In the genomic region with DNA sequence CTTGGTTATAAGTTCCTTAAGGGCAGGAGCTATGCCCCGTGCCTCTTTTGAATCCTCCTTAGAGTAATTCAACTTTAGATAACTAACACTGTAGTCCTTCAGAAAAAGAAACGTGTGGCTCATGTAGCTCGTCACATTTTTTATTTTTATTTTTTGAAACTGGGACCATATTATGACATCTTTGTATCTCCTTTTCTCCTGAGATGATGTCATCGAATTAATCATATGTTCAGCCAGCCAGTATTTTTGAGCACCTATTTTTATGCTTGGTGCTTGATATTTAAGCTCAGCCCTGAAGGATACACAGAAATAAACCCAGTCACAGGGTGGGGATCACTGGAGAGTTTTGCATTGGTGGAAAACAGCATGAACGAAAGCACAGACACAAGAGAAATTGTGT, we compare ENCODE assay signal across 26 cellular contexts. TPM values are rescaled to one million over a fixed set of nuclear protein-coding genes. Genes with fewer than 3 reads are reported as not detected.
DNase-seq lines count a peak whose midpoint lies in the region; ATAC-seq, FAIRE-seq and TF ChIP-seq lines count a peak whose summit lies in the region.
"Had no signal": no experiment of that assay in that cellular context is flagged by ENCODE, and none has a peak within 500 bp of the region (broad histone marks: within the 10 kb centered on the region; RNA-seq: fewer than 3 reads in every experiment).

No MANE protein-coding gene starts in this region.

- TF ChIP-seq CTCF in HEK293 (tag by site-specific recombination; IDR thresholded peaks at IDR 0.05) (no peak), K562 (IDR thresholded peaks at IDR 0.05 in 2 of 3, conservative IDR thresholded peaks at IDR 0.05 in 1 of 3; ENCODE audit: insufficient read depth in 2 of 3, low read depth in 1 of 3, low read length in 3 of 3) (no peak), esophagus muscularis mucosa (IDR thresholded peaks at IDR 0.05) (no peak)

- no peak overlapping the region for H3K4me2 ChIP-seq in K562 (ENCODE audit: insufficient read depth, low read length)
- H3K4me2 ChIP-seq: BLaER1 had no signal

- POLR2A ChIA-PET in HEK293 (lab: Yijun Ruan, JAX) (no interaction called here), K562 (lab: Yijun Ruan, JAX) (no interaction called here)

- H3K9me1 ChIP-seq in K562 (ENCODE audit: control insufficient read depth, insufficient read depth, low read length), result no peaks in the 10 kb centered on the region

- H4K20me1 ChIP-seq in K562 (replicated peaks; ENCODE audit: control insufficient read depth, insufficient read depth, low read length), result no peaks in the 10 kb centered on the region
- H4K20me1 ChIP-seq: BLaER1 had no signal

- H3K4me3 ChIP-seq in HEK293 (ENCODE audit: low read depth, low read length), result no peak overlapping the region
- no peak overlapping the region for H3K4me3 ChIP-seq in K562
- no peak overlapping the region for H3K4me3 ChIP-seq in esophagus muscularis mucosa
- H3K4me3 ChIP-seq: BLaER1, GM12878 had no signal

- no peak for DNase-seq in K562 (ENCODE audit: extremely low read depth in 1 of 4, low spot score in 3 of 4)
- DNase-seq in esophagus muscularis mucosa (ENCODE audit: extremely low spot score), result peak; percentile 42
- DNase-seq in NCI-H524 treated with DMSO at 0.1 percent for 48 hours (lab: John Stamatoyannopoulos, UW), result no peak
- no peak for DNase-seq in globus pallidus (ENCODE audit: low spot score)
- DNase-seq: 8988T; ACHN; BE2C; C1 segment of cervical spinal cord; CD4-positive, alpha-beta memory T cell; CD4-positive, CD25-positive, alpha-beta regulatory T cell; CD8-positive, alpha-beta memory T cell; COR-L47; DMS 273 treated with DMSO at 0.1 percent for 48 hours; DMS153; DMS53; DMS79; DND-41; EL; GDM1 had no signal

- H3K36me3 ChIP-seq in HEK293 (ENCODE audit: control insufficient read depth in 2 of 2, insufficient read depth in 1 of 2, low read length in 2 of 2), result no peaks in the 10 kb centered on the region
- no peaks in the 10 kb centered on the region for H3K36me3 ChIP-seq in K562 (ENCODE audit: control insufficient read depth, insufficient read depth, low read length)
- H3K36me3 ChIP-seq in esophagus muscularis mucosa, result no peaks in the 10 kb centered on the region
- H3K36me3 ChIP-seq: BE2C, BLaER1 had no signal

- ATAC-seq in K562, result no peak
- ATAC-seq: GM12878 had no signal

- no TSS peak for BruUV-seq in K562 (replicated peaks; lab: Mats Ljungman, UMichigan)

- H3K9me3 ChIP-seq in HEK293 (ENCODE audit: control insufficient read depth, insufficient read depth, low read depth, low read length) (no peaks in the 10 kb centered on the region), K562 (replicated peaks; ENCODE audit: control insufficient read depth, insufficient read depth, low read depth, low read length) (no peaks in the 10 kb centered on the region), esophagus muscularis mucosa (no peaks in the 10 kb centered on the region)
- H3K9me3 ChIP-seq: BE2C had no signal

- H2AFZ ChIP-seq in K562 (ENCODE audit: low read depth, low read length), result no peak overlapping the region

- TF ChIP-seq POLR2A in K562 (conservative IDR thresholded peaks at IDR 0.05), result no peak
- TF ChIP-seq POLR2A in esophagus muscularis mucosa (IDR thresholded peaks at IDR 0.05; ENCODE audit: low read depth), result no peak

- no peaks in the 10 kb centered on the region for H3K27me3 ChIP-seq in K562 (ENCODE audit: control insufficient read depth in 2 of 2, insufficient read depth in 2 of 2, low read length in 2 of 2)
- H3K27me3 ChIP-seq in esophagus muscularis mucosa, result no peaks in the 10 kb centered on the region
- H3K27me3 ChIP-seq: BE2C, BLaER1 had no signal

- no peak overlapping the region for H3K9ac ChIP-seq in K562 (ENCODE audit: insufficient read depth in 1 of 2, low read depth in 2 of 2, low read length in 2 of 2)
- H3K9ac ChIP-seq: BLaER1 had no signal

- H3K79me2 ChIP-seq in K562 (ENCODE audit: control insufficient read depth, insufficient read depth, low read length), result no peaks in the 10 kb centered on the region

- in situ Hi-C loops in K562 (cut with MboI), result no loop called here

- H3K27ac ChIP-seq in HEK293 (ENCODE audit: extremely low read depth, low read depth, low read length) (no peak overlapping the region), K562 (ENCODE audit: extremely low read depth, low read depth, low read length) (no peak overlapping the region), esophagus muscularis mucosa (replicated peaks in 1 of 4) (no peak overlapping the region)
- H3K27ac ChIP-seq: BLaER1 had no signal

- no peak for TF ChIP-seq EP300 in K562 (IDR thresholded peaks at IDR 0.05; ENCODE audit: low read length)
- no peak for TF ChIP-seq EP300 in esophagus muscularis mucosa (IDR thresholded peaks at IDR 0.05)

- H3K4me1 ChIP-seq in HEK293 (ENCODE audit: control insufficient read depth, insufficient read depth, low read length), result peaks cover 5% of the 10 kb centered on the region; the same call in 1 of the 2 replicates
- no peaks in the 10 kb centered on the region for H3K4me1 ChIP-seq in K562 (replicated peaks in 1 of 2; ENCODE audit: control insufficient read depth in 2 of 2, insufficient read depth in 2 of 2, low read length in 2 of 2)
- H3K4me1 ChIP-seq in esophagus muscularis mucosa, result peaks cover 0 to 20% (median 9%) of the 10 kb centered on the region in 4 donors
- H3K4me1 ChIP-seq: BE2C, BLaER1 had no signal

- CTCF ChIA-PET in HEK293 (lab: Yijun Ruan, JAX), result interaction anchor here (0.6 kb wide), 1 partner anchor 630 kb away, joined by 3 read pairs; no protein-coding TSS in a partner anchor
- CTCF ChIA-PET in K562 (lab: Yijun Ruan, JAX; ENCODE audit: low intra/inter-chr PET ratio), result no interaction called here

- TF ChIP-seq RAD21 in K562 (CRISPR knock-in tag; conservative IDR thresholded peaks at IDR 0.05 in 1 of 2, IDR thresholded peaks at IDR 0.05 in 1 of 2), result no peak

- no peak for FAIRE-seq in K562 (lab: Jason Lieb, UNC)
- FAIRE-seq: A204.1, GM12878, GM12892, GM18507 had no signal

- 2% methylated on average over 5 of the region's 5 CpGs for WGBS in K562 (ENCODE audit: insufficient coverage, low coverage, missing lambda C conversion rate)
- 90% methylated on average over 5 of the region's 5 CpGs for WGBS in esophagus muscularis mucosa

- intact Hi-C loops in K562 (cut with micrococcal nuclease) (no loop called here), esophagus muscularis mucosa (cut with DNase I) (no loop called here)

TF ChIP-seq in HEK293, 187 proteins besides CTCF, POLR2A, EP300 and RAD21:
- TF ChIP-seq KLF8 (tag by site-specific recombination; IDR thresholded peaks at IDR 0.05), result no peak
- TF ChIP-seq, protein P1, sequence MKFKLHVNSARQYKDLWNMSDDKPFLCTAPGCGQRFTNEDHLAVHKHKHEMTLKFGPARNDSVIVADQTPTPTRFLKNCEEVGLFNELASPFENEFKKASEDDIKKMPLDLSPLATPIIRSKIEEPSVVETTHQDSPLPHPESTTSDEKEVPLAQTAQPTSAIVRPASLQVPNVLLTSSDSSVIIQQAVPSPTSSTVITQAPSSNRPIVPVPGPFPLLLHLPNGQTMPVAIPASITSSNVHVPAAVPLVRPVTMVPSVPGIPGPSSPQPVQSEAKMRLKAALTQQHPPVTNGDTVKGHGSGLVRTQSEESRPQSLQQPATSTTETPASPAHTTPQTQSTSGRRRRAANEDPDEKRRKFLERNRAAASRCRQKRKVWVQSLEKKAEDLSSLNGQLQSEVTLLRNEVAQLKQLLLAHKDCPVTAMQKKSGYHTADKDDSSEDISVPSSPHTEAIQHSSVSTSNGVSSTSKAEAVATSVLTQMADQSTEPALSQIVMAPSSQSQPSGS (tag by site-specific recombination; IDR thresholded peaks at IDR 0.05; ENCODE audit: low read depth), result peak; percentile 85
- no peak for TF ChIP-seq ZNF366 (tag by site-specific recombination; conservative IDR thresholded peaks at IDR 0.05)
- TF ChIP-seq ZNF654 (tag by site-specific recombination; IDR thresholded peaks at IDR 0.05; ENCODE audit: low read depth), result no peak

TF ChIP-seq in K562, 482 proteins besides CTCF, POLR2A, EP300 and RAD21 (continues in another document):
- TF ChIP-seq, protein P2, sequence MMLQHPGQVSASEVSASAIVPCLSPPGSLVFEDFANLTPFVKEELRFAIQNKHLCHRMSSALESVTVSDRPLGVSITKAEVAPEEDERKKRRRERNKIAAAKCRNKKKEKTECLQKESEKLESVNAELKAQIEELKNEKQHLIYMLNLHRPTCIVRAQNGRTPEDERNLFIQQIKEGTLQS (IDR thresholded peaks at IDR 0.05), result peak; percentile 36; the same call in 1 of the 2 replicates
- TF ChIP-seq, protein P2 (CRISPR knock-in tag; conservative IDR thresholded peaks at IDR 0.05), result no peak

RNA-seq across cellular contexts. Expression of a gene that starts 22.6 kb away (rescaled TPM):
- 13.0 and 17.8 TPM in 2 replicates for total RNA-seq in K562 (2011; cell fraction: chromatin; rRNA removed; ENCODE audit: low replicate concordance)
- 8.3 and 9.8 TPM in 2 replicates for total RNA-seq in K562 (2011; cell fraction: nucleolus; rRNA removed)
- 8.8 and 11.5 TPM in 2 replicates for total RNA-seq in K562 (2011; cell fraction: nucleoplasm; rRNA removed)
- 11.3 and 11.7 TPM in 2 replicates for total RNA-seq in K562 (2014; rRNA removed)
- 7.9 and 9.9 TPM in 2 replicates for total RNA-seq in K562 (2014; rRNA removed; fragmentation: Illumina TruSeq; extraction: Trizol)
- 13.6 and 14.0 TPM in 2 replicates for total RNA-seq in K562 (2015; rRNA removed; fragmentation: Illumina TruSeq; extraction: Trizol)
- 15.8 and 20.3 TPM in 2 replicates for total RNA-seq in K562 (2021)
- polyA plus RNA-seq in K562 (2011; rRNA removed), result 11.1 and 12.8 TPM in 2 replicates
- 11.9 and 17.6 TPM in 2 replicates for polyA plus RNA-seq in K562 (2011; cell fraction: cytosol; rRNA removed)
- polyA plus RNA-seq in K562 (2011; cell fraction: nucleus; rRNA removed), result 18.5 and 18.6 TPM in 2 replicates
- 12.4 and 21.1 TPM in 2 replicates for polyA plus RNA-seq in K562 (2012)
- polyA plus RNA-seq in K562 (2014; fragmentation: Illumina TruSeq; extraction: Trizol), result 11.7 and 13.0 TPM in 2 replicates
- 1 to 10 TPM; 4.0 to 5.4 TPM for polyA plus RNA-seq in K562 (2014; fragmentation: Nextera tagmentation; extraction: Ambion mirVana)
- polyA plus RNA-seq in K562 (2014; rRNA removed), result 8.8 and 9.9 TPM in 2 replicates
- 24.7 and 30.1 TPM in 2 replicates for polyA minus RNA-seq in K562 (2011; rRNA and poly(A)+ RNA removed)
- polyA minus RNA-seq in K562 (2011; cell fraction: cytosol; rRNA and poly(A)+ RNA removed), result 17.8 and 25.1 TPM in 2 replicates
- polyA minus RNA-seq in K562 (2011; cell fraction: nucleus; rRNA and poly(A)+ RNA removed), result 14.0 and 27.1 TPM in 2 replicates
- total RNA-seq in esophagus muscularis mucosa, result 100 to 1,000 TPM in 3 of 4 donors, 10 to 100 TPM in 1; 81.8 to 128 (median 104) TPM
- total RNA-seq: A673 had no signal
